Comparison of ENCODE assay signal across 16 cellular contexts in the genomic region with DNA sequence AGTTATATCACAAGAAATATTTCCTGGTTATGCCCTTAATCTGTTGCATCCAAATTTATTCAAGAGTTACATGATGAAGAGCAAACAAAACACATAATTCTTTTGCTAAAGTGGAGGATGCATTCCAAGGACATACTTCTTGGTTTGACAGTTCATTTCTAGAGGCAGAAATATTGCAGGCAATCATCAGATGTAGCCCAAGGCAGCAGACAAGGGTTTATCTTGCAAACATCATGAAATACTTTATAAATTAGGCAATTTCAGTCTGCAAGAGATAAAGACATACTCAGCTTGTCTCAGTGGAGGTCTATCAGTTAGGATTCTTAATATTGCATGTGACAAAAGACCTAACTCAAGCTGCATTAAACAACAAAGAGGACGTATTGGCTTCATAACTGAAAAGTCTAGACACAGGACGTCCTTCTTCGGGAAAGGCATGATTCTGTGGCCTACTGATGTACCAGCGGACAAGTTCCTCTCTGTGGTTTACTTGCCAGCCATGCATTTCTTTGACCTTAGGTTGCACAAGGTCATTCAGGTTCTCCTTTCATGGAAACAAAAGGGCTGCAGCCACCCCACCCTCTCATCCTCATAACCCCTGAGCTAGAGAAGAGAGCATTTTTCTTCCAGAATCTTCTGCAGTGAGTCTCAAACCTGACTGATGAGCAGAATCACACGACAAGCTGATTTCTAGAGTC.
"Had no signal": no experiment of that assay in that cellular context is flagged by ENCODE, and none has a peak within 500 bp of the region (broad histone marks: within the 10 kb centered on the region; RNA-seq: fewer than 3 reads in every experiment).

No MANE protein-coding gene starts in this region.

- ATAC-seq: left lung; mucosa of descending colon; naive thymus-derived CD4-positive, alpha-beta T cell had no signal

- H3K9me3 ChIP-seq: ascending aorta, breast epithelium, left lung, mucosa of descending colon, thyroid gland, uterus had no signal

- H3K27me3 ChIP-seq: ascending aorta, breast epithelium, left lung, thyroid gland, uterus had no signal

- H3K9me3 Mint-ChIP-seq: activated CD4-positive, alpha-beta T cell treated with anti-CD3 and anti-CD28 coated beads, Interleukin-2, amount 10 ng/mL, durations not matched to agents 7 days and 5 days; activated T-helper 1 cell treated with anti-CD3 and anti-CD28 coated beads, Interleukin-12 subunit alpha, Interleukin-12 subunit beta, Interleukin-2, Interleukin-4 antibody, amounts not matched to agents 30 ng/mL and 10 ng/mL and 1 ng/mL, durations not matched to agents 14 hours and 24 hours and 36 hours; memory B cell had no signal

- H3K36me3 Mint-ChIP-seq: memory B cell; naive thymus-derived CD4-positive, alpha-beta T cell had no signal

- H3K4me1 ChIP-seq: ascending aorta, breast epithelium, uterus had no signal

- H3K4me1 Mint-ChIP-seq: activated CD4-positive, alpha-beta T cell treated with anti-CD3 and anti-CD28 coated beads, Interleukin-2, amount 10 ng/mL, durations not matched to agents 7 days and 5 days; naive thymus-derived CD4-positive, alpha-beta T cell had no signal

- DNase-seq: activated CD4-positive, alpha-beta T cell treated with anti-CD3 and anti-CD28 coated beads, Interleukin-2, amount 10 ng/mL, durations not matched to agents 7 days and 5 days; activated CD8-positive, alpha-beta memory T cell treated with anti-CD3 and anti-CD28 coated beads for 24 hours; cerebellar nuclear complex; effector CD8-positive, alpha-beta T cell; foreskin fibroblast; hippocampal formation; left lung; mucosa of descending colon; naive thymus-derived CD4-positive, alpha-beta T cell; stimulated activated CD4-positive, alpha-beta T cell treated with anti-CD3 and anti-CD28 coated beads, Interleukin-1b, Interleukin-23, amount 100 ng/mL, for 48 hours; thyroid gland; uterus had no signal

- H3K27ac ChIP-seq: ascending aorta, breast epithelium, thyroid gland, uterus had no signal

- H3K4me3 ChIP-seq: ascending aorta, breast epithelium, left lung, mucosa of descending colon, thyroid gland, uterus had no signal

- H3K27ac Mint-ChIP-seq: activated CD4-positive, alpha-beta T cell treated with anti-CD3 and anti-CD28 coated beads, Interleukin-2, amount 10 ng/mL, durations not matched to agents 7 days and 5 days; activated T-helper 1 cell treated with anti-CD3 and anti-CD28 coated beads, Interleukin-12 subunit alpha, Interleukin-12 subunit beta, Interleukin-2, Interleukin-4 antibody, amounts not matched to agents 30 ng/mL and 10 ng/mL and 1 ng/mL, durations not matched to agents 14 hours and 24 hours and 36 hours; memory B cell; naive thymus-derived CD4-positive, alpha-beta T cell had no signal

- H3K4me3 Mint-ChIP-seq: activated CD4-positive, alpha-beta T cell treated with anti-CD3 and anti-CD28 coated beads, Interleukin-2, amount 10 ng/mL, durations not matched to agents 7 days and 5 days; activated T-helper 1 cell treated with anti-CD3 and anti-CD28 coated beads, Interleukin-12 subunit alpha, Interleukin-12 subunit beta, Interleukin-2, Interleukin-4 antibody, amounts not matched to agents 30 ng/mL and 10 ng/mL and 1 ng/mL, durations not matched to agents 14 hours and 24 hours and 36 hours; memory B cell; naive thymus-derived CD4-positive, alpha-beta T cell had no signal

- H3K36me3 ChIP-seq: ascending aorta, breast epithelium, left lung, thyroid gland, uterus had no signal
